Comparison of ENCODE assay signal across 8 cellular contexts in the genomic region with DNA sequence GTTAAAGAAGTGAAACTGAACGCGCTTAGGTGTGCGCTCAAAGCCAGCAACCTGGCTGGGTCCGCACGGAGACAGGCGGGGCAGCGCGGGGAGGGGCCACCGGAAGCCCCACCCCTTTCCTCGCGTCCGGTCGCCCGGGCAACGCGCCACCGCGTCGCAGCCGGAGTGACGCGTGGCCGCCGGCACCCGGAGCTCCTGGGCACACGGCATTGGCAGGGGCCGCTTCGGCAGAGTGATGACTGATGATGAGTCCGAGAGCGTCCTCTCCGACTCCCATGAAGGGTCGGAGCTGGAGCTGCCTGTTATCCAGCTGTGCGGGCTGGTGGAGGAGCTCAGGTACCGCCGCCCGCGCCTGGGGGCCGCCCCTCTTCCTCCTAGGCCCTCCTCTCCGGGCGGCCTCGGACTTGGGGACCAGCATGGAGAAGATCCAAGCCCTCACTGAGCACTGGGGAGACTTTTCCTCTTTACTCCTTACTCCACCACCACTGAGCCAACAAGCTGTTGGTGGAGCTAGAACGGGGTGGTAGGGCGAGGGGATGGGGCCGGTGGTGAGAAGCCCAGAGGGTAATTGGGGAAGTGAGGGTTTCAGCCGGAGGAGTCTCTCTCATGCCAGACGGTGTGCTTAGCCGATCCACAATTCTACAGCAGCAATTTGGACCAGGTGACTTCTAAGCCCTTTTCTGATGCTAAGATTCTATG.
DNase-seq lines count a peak whose midpoint lies in the region; ATAC-seq lines count a peak whose summit lies in the region.

No MANE protein-coding gene starts in this region.

- peaks cover 5% of the 10 kb centered on the region for H3K27me3 ChIP-seq in ACC112 (ENCODE audit: insufficient read depth, low read length)

- H3K27ac ChIP-seq in ACC112 (ENCODE audit: low read depth, low read length): peak overlapping the region; percentile 38; the same call in 1 of the 2 replicates

- peak; percentile 84 for ATAC-seq in GM18517 (IDR thresholded peaks at IDR 0.05; ENCODE audit: unreplicated experiment)
- ATAC-seq in HG03025 (IDR thresholded peaks at IDR 0.05; ENCODE audit: low FRiP score, unreplicated experiment): peak; percentile 76

- H3K79me2 ChIP-seq in ACC112 (ENCODE audit: control insufficient read depth, insufficient read depth, low read length, unreplicated experiment): no peaks in the 10 kb centered on the region

- peak overlapping the region; percentile 90 for H3K4me3 ChIP-seq in ACC112 (ENCODE audit: low read depth, low read length)

- DNase-seq in NCI-H2171 treated with DMSO at 0.1 percent for 48 hours (lab: John Stamatoyannopoulos, UW) (peak; percentile 77), cerebellar cortex (ENCODE audit: low spot score) (peak; percentile 79), kidney tubule cell (ENCODE audit: low spot score) (peak; percentile 91)
- DNase-seq in activated CD4-positive, CD25-positive, alpha-beta regulatory T cell treated with anti-CD3 and anti-CD28 coated beads, Interleukin-2, amount 50 U/mL, for 16 hours (ENCODE audit: low read depth, low spot score): peak; percentile 52
- DNase-seq in stimulated activated CD4-positive, alpha-beta T cell treated with anti-CD3 and anti-CD28 coated beads, Interleukin-1b, Interleukin-23, amount 100 ng/mL, for 1 hour (ENCODE audit: low read depth in 2 of 2): peak; percentile 64 to 74

- no peaks in the 10 kb centered on the region for H3K36me3 ChIP-seq in ACC112 (ENCODE audit: insufficient read depth, low read length)

- H2AFZ ChIP-seq in ACC112 (ENCODE audit: low read length, unreplicated experiment): peak overlapping the region; percentile 98

- no peaks in the 10 kb centered on the region for H3K4me1 ChIP-seq in ACC112 (ENCODE audit: control insufficient read depth, insufficient read depth, low read length, unreplicated experiment)

Comparison
In these comparisons a context has a peak if more than half of its experiments do, and no peak if none do; other contexts are left out.
1. Peak in every context shown above with its lines: DNase-seq, ATAC-seq, H3K4me3 ChIP-seq and H3K27ac ChIP-seq.